ENCODE assay signal across 14 cellular contexts in the genomic region with DNA sequence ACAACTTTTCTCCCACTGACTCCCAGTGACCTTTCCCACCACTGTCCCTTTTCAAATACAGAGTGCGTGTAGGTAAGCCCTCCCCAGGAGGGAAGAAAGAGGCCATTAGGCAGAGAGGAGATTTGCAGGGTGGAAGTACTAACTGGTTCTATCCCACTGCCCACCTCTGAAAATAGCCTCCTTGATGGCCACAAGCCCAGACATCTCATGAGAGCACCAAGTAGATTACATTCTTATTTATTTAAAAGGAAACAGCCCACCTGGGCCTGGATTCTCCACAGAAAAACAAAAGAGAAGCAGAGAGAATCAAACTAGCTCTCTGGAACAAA.
A peak's percentile ranks its signal among the peaks of the same experiment; 100 is the strongest.
DNase-seq lines count a peak whose midpoint lies in the region; ATAC-seq and TF ChIP-seq lines count a peak whose summit lies in the region.
"Had no signal": no experiment of that assay in that cellular context is flagged by ENCODE, and none has a peak within 500 bp of the region (broad histone marks: within the 10 kb centered on the region; RNA-seq: fewer than 3 reads in every experiment).

No MANE protein-coding gene starts in this region.

- H3K4me1 Mint-ChIP-seq in activated T-cell treated with anti-CD3 and anti-CD28 coated beads, Interleukin-2, amount 50 U/mL, for 24 hours (ENCODE audit: low read depth) = peaks cover 75% of the 10 kb centered on the region
- peaks cover 35 to 61% (median 50%) of the 10 kb centered on the region in 4 donors for H3K4me1 Mint-ChIP-seq in naive thymus-derived CD8-positive, alpha-beta T cell
- peaks cover 34% of the 10 kb centered on the region for H3K4me1 Mint-ChIP-seq in neural progenitor cell

- DNase-seq in activated T-cell treated with anti-CD3 and anti-CD28 coated beads, Interleukin-2, amount 50 U/mL, for 24 hours = no peak
- no peak for DNase-seq in activated T-cell treated with anti-CD3 and anti-CD28 coated beads, Interleukin-2, amount 50 U/mL, for 1 hour
- DNase-seq in colonic mucosa = no peak
- DNase-seq in naive thymus-derived CD8-positive, alpha-beta T cell = no peak
- DNase-seq in tibial artery = no peak
- no peak for DNase-seq in neural progenitor cell (ENCODE audit: low spot score)
- no peak for DNase-seq in HAP-1 (ENCODE audit: low spot score in 2 of 2)
- no peak for DNase-seq in NCI-H524 (lab: John Stamatoyannopoulos, UW)
- DNase-seq: H7, IMR-90, NCI-H2081, nucleus accumbens had no signal

- H3K4me1 ChIP-seq in colonic mucosa (no peaks in the 10 kb centered on the region), tibial artery (peaks cover 0 to 28% (median 14%) of the 10 kb centered on the region in 4 donors), neural progenitor cell (peaks cover 7% of the 10 kb centered on the region), HAP-1 (no peaks in the 10 kb centered on the region)

- H3K79me2 ChIP-seq in neural progenitor cell (ENCODE audit: low read depth) = no peaks in the 10 kb centered on the region

- H4K20me1 ChIP-seq in neural progenitor cell (ENCODE audit: low read depth) = no peaks in the 10 kb centered on the region

- H3K27me3 Mint-ChIP-seq in activated T-cell treated with anti-CD3 and anti-CD28 coated beads, Interleukin-2, amount 50 U/mL, for 24 hours = no peaks in the 10 kb centered on the region
- no peaks in the 10 kb centered on the region for H3K27me3 Mint-ChIP-seq in naive thymus-derived CD8-positive, alpha-beta T cell
- H3K27me3 Mint-ChIP-seq in neural progenitor cell (ENCODE audit: insufficient read depth, low read depth) = peaks cover 11% of the 10 kb centered on the region

- H3K27me3 ChIP-seq in colonic mucosa = no peaks in the 10 kb centered on the region
- H3K27me3 ChIP-seq in tibial artery = no peaks in the 10 kb centered on the region
- no peaks in the 10 kb centered on the region for H3K27me3 ChIP-seq in neural progenitor cell
- no peaks in the 10 kb centered on the region for H3K27me3 ChIP-seq in HAP-1 (ENCODE audit: low read depth)

- H3K36me3 ChIP-seq in colonic mucosa (no peaks in the 10 kb centered on the region), tibial artery (no peaks in the 10 kb centered on the region), neural progenitor cell (no peaks in the 10 kb centered on the region), HAP-1 (replicated peaks) (no peaks in the 10 kb centered on the region)

- in situ Hi-C loops in HAP-1 (cut with MboI; ENCODE audit: low sequenced_read_pairs) = no loop called here

- no peaks in the 10 kb centered on the region for H3F3A ChIP-seq in neural progenitor cell (ENCODE audit: low read depth)

- H3K4me3 ChIP-seq in colonic mucosa (no peak overlapping the region), tibial artery (no peak overlapping the region), neural progenitor cell (no peak overlapping the region), HAP-1 (no peak overlapping the region)

- intact Hi-C loops in colonic mucosa (cut with DNase I) (no loop called here), tibial artery (cut with DNase I; ENCODE audit: low total_unique reads) (no loop called here)

- no peak for ATAC-seq in naive thymus-derived CD8-positive, alpha-beta T cell
- ATAC-seq: PC-3 had no signal

- POLR2A ChIA-PET in naive thymus-derived CD8-positive, alpha-beta T cell (lab: Charles Lee) = interaction anchor here (1.0 to 1.9 kb wide), 3 partner anchors 14 to 168 kb away, joined by 3 to 5 read pairs (median 3); no protein-coding TSS in a partner anchor

- H3K9ac ChIP-seq in colonic mucosa (ENCODE audit: low read depth in 2 of 2, low read length in 2 of 2) (no peak overlapping the region), neural progenitor cell (no peak overlapping the region)

- H3K9me3 ChIP-seq in colonic mucosa = no peaks in the 10 kb centered on the region
- H3K9me3 ChIP-seq in tibial artery = no peaks in the 10 kb centered on the region
- H3K9me3 ChIP-seq in neural progenitor cell (ENCODE audit: low read depth) = no peaks in the 10 kb centered on the region
- H3K9me3 ChIP-seq in HAP-1 = no peaks in the 10 kb centered on the region

- H2AFZ ChIP-seq in neural progenitor cell (replicated peaks) = no peak overlapping the region

- TF ChIP-seq CTCF in colonic mucosa (IDR thresholded peaks at IDR 0.05) = no peak
- no peak for TF ChIP-seq CTCF in tibial artery (IDR thresholded peaks at IDR 0.05)
- no peak for TF ChIP-seq CTCF in neural progenitor cell (IDR thresholded peaks at IDR 0.05)

- peak overlapping the region; percentile 24 for H3K4me3 Mint-ChIP-seq in activated T-cell treated with anti-CD3 and anti-CD28 coated beads, Interleukin-2, amount 50 U/mL, for 24 hours
- peak overlapping the region in 5 of 10 donors; percentile 33 to 80 (median 51) for H3K4me3 Mint-ChIP-seq in naive thymus-derived CD8-positive, alpha-beta T cell
- no peak overlapping the region for H3K4me3 Mint-ChIP-seq in neural progenitor cell

- H3K27ac ChIP-seq in colonic mucosa = peak overlapping the region; percentile 9
- H3K27ac ChIP-seq in tibial artery = peak overlapping the region; percentile 43 to 60
- H3K27ac ChIP-seq in neural progenitor cell = no peak overlapping the region
- H3K27ac ChIP-seq: epithelial cell of prostate had no signal

- H3K4me2 ChIP-seq in neural progenitor cell = no peak overlapping the region

- H3K27ac Mint-ChIP-seq in activated T-cell treated with anti-CD3 and anti-CD28 coated beads, Interleukin-2, amount 50 U/mL, for 24 hours = peak overlapping the region; percentile 93
- peak overlapping the region; percentile 64 to 95 (median 88) for H3K27ac Mint-ChIP-seq in naive thymus-derived CD8-positive, alpha-beta T cell
- H3K27ac Mint-ChIP-seq in neural progenitor cell = no peak overlapping the region

- peaks cover 10% of the 10 kb centered on the region for H3K9me3 Mint-ChIP-seq in activated T-cell treated with anti-CD3 and anti-CD28 coated beads, Interleukin-2, amount 50 U/mL, for 24 hours
- H3K9me3 Mint-ChIP-seq in naive thymus-derived CD8-positive, alpha-beta T cell = peaks cover 0 to 9% (median 0%) of the 10 kb centered on the region in 9 donors
- H3K9me3 Mint-ChIP-seq in neural progenitor cell = peaks cover 6% of the 10 kb centered on the region

- peaks cover 4% of the 10 kb centered on the region for H3K36me3 Mint-ChIP-seq in activated T-cell treated with anti-CD3 and anti-CD28 coated beads, Interleukin-2, amount 50 U/mL, for 24 hours (ENCODE audit: low read depth)
- no peaks in the 10 kb centered on the region for H3K36me3 Mint-ChIP-seq in naive thymus-derived CD8-positive, alpha-beta T cell
- no peaks in the 10 kb centered on the region for H3K36me3 Mint-ChIP-seq in neural progenitor cell
